ENCODE assay signal across 14 cellular contexts in the genomic region with DNA sequence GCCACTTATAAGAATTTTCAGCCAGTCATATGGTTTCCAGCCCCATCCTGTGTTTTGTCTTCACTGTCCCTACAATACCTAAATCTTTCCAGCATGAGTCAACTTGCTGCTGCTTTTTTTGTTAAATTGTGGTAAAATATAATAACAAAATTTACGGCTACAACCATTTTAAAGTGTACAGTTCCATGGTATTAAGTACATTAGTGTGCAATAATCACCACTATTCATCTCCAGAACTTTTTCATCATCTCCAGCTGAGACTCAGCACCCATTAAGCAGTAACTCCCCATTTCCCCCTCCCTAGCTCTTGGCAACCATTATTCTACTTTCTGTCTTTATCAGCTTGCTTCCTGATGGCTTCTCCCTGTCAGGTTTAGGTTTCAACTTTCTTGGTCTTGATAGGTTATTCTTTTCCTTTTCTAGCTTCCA. TPM values are rescaled to one million over a fixed set of nuclear protein-coding genes. Genes with fewer than 3 reads are reported as not detected.
A peak's percentile ranks its signal among the peaks of the same experiment; 100 is the strongest.
DNase-seq lines count a peak whose midpoint lies in the region; ATAC-seq and TF ChIP-seq lines count a peak whose summit lies in the region.
"Had no signal": no experiment of that assay in that cellular context is flagged by ENCODE, and none has a peak within 500 bp of the region (broad histone marks: within the 10 kb centered on the region; RNA-seq: fewer than 3 reads in every experiment).

No MANE protein-coding gene starts in this region.

- peaks cover 51% of the 10 kb centered on the region for H3K4me1 ChIP-seq in suprapubic skin
- H3K4me1 ChIP-seq: colonic mucosa had no signal

- TF ChIP-seq CTCF in fibroblast of mammary gland (conservative IDR thresholded peaks at IDR 0.05; ENCODE audit: control insufficient read depth, insufficient read depth, low read depth, low read length), result no peak
- TF ChIP-seq CTCF in type B pancreatic cell (conservative IDR thresholded peaks at IDR 0.05), result no peak
- no peak for TF ChIP-seq CTCF in suprapubic skin (IDR thresholded peaks at IDR 0.05)

- H3K36me3 Mint-ChIP-seq in activated naive CD8-positive, alpha-beta T cell treated with anti-CD3 and anti-CD28 coated beads, Interleukin-2, amount 50 U/mL, for 24 hours (ENCODE audit: low read depth), result no peaks in the 10 kb centered on the region
- peaks cover 11% of the 10 kb centered on the region for H3K36me3 Mint-ChIP-seq in activated naive CD8-positive, alpha-beta T cell treated with anti-CD3 and anti-CD28 coated beads for 36 hours
- no peaks in the 10 kb centered on the region for H3K36me3 Mint-ChIP-seq in type B pancreatic cell

- no peaks in the 10 kb centered on the region for H3K27me3 ChIP-seq in suprapubic skin
- H3K27me3 ChIP-seq: colonic mucosa had no signal

- peaks cover 52% of the 10 kb centered on the region for H3K4me1 Mint-ChIP-seq in activated naive CD8-positive, alpha-beta T cell treated with anti-CD3 and anti-CD28 coated beads, Interleukin-2, amount 50 U/mL, for 24 hours
- H3K4me1 Mint-ChIP-seq in activated naive CD8-positive, alpha-beta T cell treated with anti-CD3 and anti-CD28 coated beads for 36 hours, result peaks cover 58% of the 10 kb centered on the region
- H3K4me1 Mint-ChIP-seq in type B pancreatic cell (ENCODE audit: unreplicated experiment), result peaks cover 43% of the 10 kb centered on the region

- H3K27ac Mint-ChIP-seq in activated naive CD8-positive, alpha-beta T cell treated with anti-CD3 and anti-CD28 coated beads, Interleukin-2, amount 50 U/mL, for 24 hours, result no peak overlapping the region
- no peak overlapping the region for H3K27ac Mint-ChIP-seq in activated naive CD8-positive, alpha-beta T cell treated with anti-CD3 and anti-CD28 coated beads for 36 hours
- peak overlapping the region; percentile 30 for H3K27ac Mint-ChIP-seq in type B pancreatic cell
- H3K27ac Mint-ChIP-seq: activated naive CD8-positive, alpha-beta T cell treated with anti-CD3 and anti-CD28 coated beads, Interleukin-2, amount 10 ng/mL, durations not matched to agents 7 days and 5 days had no signal

- 85% methylated on average over 1 of the region's 1 CpG for WGBS in suprapubic skin

- no peak overlapping the region for H3K27ac ChIP-seq in suprapubic skin
- H3K27ac ChIP-seq: colonic mucosa had no signal

- no peaks in the 10 kb centered on the region for H3K27me3 Mint-ChIP-seq in activated naive CD8-positive, alpha-beta T cell treated with anti-CD3 and anti-CD28 coated beads, Interleukin-2, amount 50 U/mL, for 24 hours
- H3K27me3 Mint-ChIP-seq in activated naive CD8-positive, alpha-beta T cell treated with anti-CD3 and anti-CD28 coated beads for 36 hours, result no peaks in the 10 kb centered on the region
- H3K27me3 Mint-ChIP-seq in type B pancreatic cell, result no peaks in the 10 kb centered on the region
- H3K27me3 Mint-ChIP-seq: activated naive CD8-positive, alpha-beta T cell treated with anti-CD3 and anti-CD28 coated beads, Interleukin-2, amount 10 ng/mL, durations not matched to agents 7 days and 5 days had no signal

- DNase-seq in activated naive CD8-positive, alpha-beta T cell treated with anti-CD3 and anti-CD28 coated beads, Interleukin-2, amount 50 U/mL, for 24 hours, result no peak
- DNase-seq in activated naive CD8-positive, alpha-beta T cell treated with anti-CD3 and anti-CD28 coated beads for 36 hours, result no peak
- DNase-seq in RPMI7951 (ENCODE audit: low read depth) (peak; percentile 17), fibroblast of mammary gland (ENCODE audit: low read depth) (peak; percentile 26), type B pancreatic cell (ENCODE audit: extremely low spot score, unreplicated experiment) (no peak), suprapubic skin (ENCODE audit: low spot score in 2 of 2) (no peak)
- DNase-seq: activated naive CD8-positive, alpha-beta T cell treated with anti-CD3 and anti-CD28 coated beads, Interleukin-2, amount 10 ng/mL, durations not matched to agents 7 days and 5 days; colonic mucosa; DMS53; NCI-H510A treated with DMSO at 0.1 percent for 48 hours; nucleus accumbens; T-helper 1 cell had no signal

- H3K4me3 ChIP-seq in fibroblast of mammary gland (ENCODE audit: control insufficient read depth, low read depth, low read length) (no peak overlapping the region), suprapubic skin (no peak overlapping the region)
- H3K4me3 ChIP-seq: colonic mucosa had no signal

- no peak for TF ChIP-seq POLR2A in suprapubic skin (IDR thresholded peaks at IDR 0.05)

- TF ChIP-seq EP300 in suprapubic skin (IDR thresholded peaks at IDR 0.05), result no peak

- ATAC-seq in activated naive CD8-positive, alpha-beta T cell treated with anti-CD3 and anti-CD28 coated beads, Interleukin-2, amount 50 U/mL, for 24 hours, result peak; percentile 20
- ATAC-seq in GM21737 (IDR thresholded peaks at IDR 0.05; ENCODE audit: unreplicated experiment) (no peak), GM21786 (IDR thresholded peaks at IDR 0.05; ENCODE audit: unreplicated experiment) (no peak)

- no peak overlapping the region for H3K4me3 Mint-ChIP-seq in activated naive CD8-positive, alpha-beta T cell treated with anti-CD3 and anti-CD28 coated beads, Interleukin-2, amount 50 U/mL, for 24 hours
- H3K4me3 Mint-ChIP-seq in activated naive CD8-positive, alpha-beta T cell treated with anti-CD3 and anti-CD28 coated beads for 36 hours, result no peak overlapping the region
- H3K4me3 Mint-ChIP-seq in type B pancreatic cell, result no peak overlapping the region
- H3K4me3 Mint-ChIP-seq: activated naive CD8-positive, alpha-beta T cell treated with anti-CD3 and anti-CD28 coated beads, Interleukin-2, amount 10 ng/mL, durations not matched to agents 7 days and 5 days had no signal

- no peaks in the 10 kb centered on the region for H3K9me3 Mint-ChIP-seq in activated naive CD8-positive, alpha-beta T cell treated with anti-CD3 and anti-CD28 coated beads, Interleukin-2, amount 50 U/mL, for 24 hours
- H3K9me3 Mint-ChIP-seq in activated naive CD8-positive, alpha-beta T cell treated with anti-CD3 and anti-CD28 coated beads for 36 hours, result no peaks in the 10 kb centered on the region
- no peaks in the 10 kb centered on the region for H3K9me3 Mint-ChIP-seq in type B pancreatic cell

- no peaks in the 10 kb centered on the region for H3K36me3 ChIP-seq in suprapubic skin
- H3K36me3 ChIP-seq: colonic mucosa had no signal

- H3K9me3 ChIP-seq in suprapubic skin, result no peaks in the 10 kb centered on the region
- H3K9me3 ChIP-seq: colonic mucosa had no signal

RNA-seq across cellular contexts. Expression of a gene that starts 39.1 kb away (rescaled TPM):
- 10 to 100 TPM in 1 of 2 experiments, 1 to 10 TPM in 1; 10.0 to 10.9 TPM for total RNA-seq in activated naive CD8-positive, alpha-beta T cell treated with anti-CD3 and anti-CD28 coated beads for 36 hours
- 23.6 and 40.0 TPM in 2 replicates for total RNA-seq in RPMI7951 (2014; rRNA removed; shearing (Covaris generic))
- 39.5 and 41.2 TPM in 2 replicates for total RNA-seq in type B pancreatic cell (ENCODE audit: low replicate concordance)
- 10 to 100 TPM; 35.2 to 60.7 (median 48.6) TPM for total RNA-seq in suprapubic skin

Comparison
In these comparisons a context has a peak if more than half of its experiments do, and no peak if none do; other contexts are left out.
1. DNase-seq: peak in RPMI7951 (single experiment) and fibroblast of mammary gland (single experiment); none in activated naive CD8-positive, alpha-beta T cell treated with anti-CD3 and anti-CD28 coated beads, Interleukin-2, amount 50 U/mL, for 24 hours (single experiment), activated naive CD8-positive, alpha-beta T cell treated with anti-CD3 and anti-CD28 coated beads for 36 hours (single experiment), type B pancreatic cell (single experiment) and suprapubic skin (0 of 2).